ENCODE assay signal across 8 cellular contexts in genomic region chr2:25403120-25403760, GRCh38.
DNase-seq lines count a peak whose midpoint lies in the region; ATAC-seq lines count a peak whose summit lies in the region.
"Not testable (repeated sequence)": the region's sequence is repeated elsewhere in the genome, so short reads cannot be mapped to it uniquely, and the experiment has no call there.

No MANE protein-coding gene starts in this region.

- not testable (repeated sequence) for H3K9me3 Mint-ChIP-seq in CD8-positive, alpha-beta memory T cell; activated T-cell treated with anti-CD3 and anti-CD28 coated beads, Interleukin-2, amount 50 U/mL, for 24 hours; naive thymus-derived CD4-positive, alpha-beta T cell

- H3K27ac Mint-ChIP-seq in CD8-positive, alpha-beta memory T cell, result peak overlapping the region in 4 of 8 donors; percentile 40 to 52 (median 46)
- peak overlapping the region; percentile 44 for H3K27ac Mint-ChIP-seq in activated T-cell treated with anti-CD3 and anti-CD28 coated beads, Interleukin-2, amount 50 U/mL, for 24 hours
- peak overlapping the region in 3 of 9 donors; percentile 5 to 91 (median 71) for H3K27ac Mint-ChIP-seq in naive thymus-derived CD4-positive, alpha-beta T cell

- H3K27me3 Mint-ChIP-seq in CD8-positive, alpha-beta memory T cell; activated T-cell treated with anti-CD3 and anti-CD28 coated beads, Interleukin-2, amount 50 U/mL, for 24 hours; naive thymus-derived CD4-positive, alpha-beta T cell: not testable (repeated sequence)

- H3K4me2 ChIP-seq in Karpas-422 (ENCODE audit: low read depth, low read length, poor library complexity, severe bottlenecking), result peak overlapping the region; percentile 50

- H3K27me3 ChIP-seq in CD8-positive, alpha-beta memory T cell (ENCODE audit: insufficient read depth, low read length, poor library complexity, severe bottlenecking); Karpas-422 (ENCODE audit: low read length); naive thymus-derived CD4-positive, alpha-beta T cell (ENCODE audit: control insufficient read depth in 2 of 2, insufficient read depth in 2 of 2, low read length in 2 of 2): not testable (repeated sequence)

- peaks cover 0 to 13% (median 6%) of the 10 kb centered on the region in 3 donors for H3K36me3 Mint-ChIP-seq in CD8-positive, alpha-beta memory T cell
- H3K36me3 Mint-ChIP-seq in activated T-cell treated with anti-CD3 and anti-CD28 coated beads, Interleukin-2, amount 50 U/mL, for 24 hours (ENCODE audit: low read depth), result not testable (repeated sequence)
- H3K36me3 Mint-ChIP-seq in naive thymus-derived CD4-positive, alpha-beta T cell, result peaks cover 0 to 23% (median 14%) of the 10 kb centered on the region in 5 donors

- not testable (repeated sequence) for H3K9me2 ChIP-seq in Karpas-422 (replicated peaks; ENCODE audit: insufficient read depth, low read length)

- H3K9ac ChIP-seq in Karpas-422 (ENCODE audit: low read length), result peak overlapping the region; percentile 26; the same call in 1 of the 2 replicates

- peak overlapping the region in 5 of 7 donors; percentile 13 to 55 (median 36) for H3K4me3 Mint-ChIP-seq in CD8-positive, alpha-beta memory T cell
- H3K4me3 Mint-ChIP-seq in activated T-cell treated with anti-CD3 and anti-CD28 coated beads, Interleukin-2, amount 50 U/mL, for 24 hours, result not testable (repeated sequence)
- peak overlapping the region in 1 of 10 donors; percentile 73 for H3K4me3 Mint-ChIP-seq in naive thymus-derived CD4-positive, alpha-beta T cell

- not testable (repeated sequence) for H3K79me2 ChIP-seq in Karpas-422 (ENCODE audit: low read length)

- not testable (repeated sequence) for H3K36me3 ChIP-seq in CD8-positive, alpha-beta memory T cell (ENCODE audit: insufficient read depth, low read length); Karpas-422 (ENCODE audit: insufficient read depth, low read length); naive thymus-derived CD4-positive, alpha-beta T cell (ENCODE audit: control insufficient read depth in 2 of 3, insufficient read depth in 3 of 3, low read length in 3 of 3)

- peak; percentile 58 for ATAC-seq in GM18861 (IDR thresholded peaks at IDR 0.05; ENCODE audit: unreplicated experiment)
- ATAC-seq in GM19452 (IDR thresholded peaks at IDR 0.05; ENCODE audit: unreplicated experiment), result peak; percentile 54
- ATAC-seq in HG02610 (IDR thresholded peaks at IDR 0.05; ENCODE audit: unreplicated experiment), result peak; percentile 76
- ATAC-seq in HG03135 (IDR thresholded peaks at IDR 0.05; ENCODE audit: unreplicated experiment), result peak; percentile 69
- peak; percentile 57 for ATAC-seq in naive thymus-derived CD4-positive, alpha-beta T cell

- not testable (repeated sequence) for DNase-seq in CD8-positive, alpha-beta memory T cell; activated T-cell treated with anti-CD3 and anti-CD28 coated beads, Interleukin-2, amount 50 U/mL, for 24 hours; naive thymus-derived CD4-positive, alpha-beta T cell
- DNase-seq in Karpas-422, result peak; percentile 80

- H3K4me3 ChIP-seq in CD8-positive, alpha-beta memory T cell (ENCODE audit: low read length); naive thymus-derived CD4-positive, alpha-beta T cell (ENCODE audit: low read length): not testable (repeated sequence)
- peak overlapping the region; percentile 20; the same call in 1 of the 2 replicates for H3K4me3 ChIP-seq in Karpas-422 (ENCODE audit: low read length)

- H4K20me1 ChIP-seq in Karpas-422 (ENCODE audit: insufficient read depth, low read depth, low read length), result not testable (repeated sequence)

- not testable (repeated sequence) for H3K9me3 ChIP-seq in CD8-positive, alpha-beta memory T cell (ENCODE audit: low read length); Karpas-422 (ENCODE audit: low read length); naive thymus-derived CD4-positive, alpha-beta T cell (ENCODE audit: control insufficient read depth in 2 of 3, low read length in 3 of 3)

- not testable (repeated sequence) for H3K4me1 ChIP-seq in CD8-positive, alpha-beta memory T cell (ENCODE audit: insufficient read depth, low read length); naive thymus-derived CD4-positive, alpha-beta T cell (ENCODE audit: control insufficient read depth in 2 of 2, insufficient read depth in 2 of 2, low read length in 2 of 2)
- H3K4me1 ChIP-seq in Karpas-422 (ENCODE audit: low read length), result peaks cover 71% of the 10 kb centered on the region

- not testable (repeated sequence) for H2AFZ ChIP-seq in Karpas-422 (ENCODE audit: low read length)

- H3K4me1 Mint-ChIP-seq in CD8-positive, alpha-beta memory T cell, result peaks cover 16 to 20% (median 18%) of the 10 kb centered on the region in 3 donors
- H3K4me1 Mint-ChIP-seq in activated T-cell treated with anti-CD3 and anti-CD28 coated beads, Interleukin-2, amount 50 U/mL, for 24 hours (ENCODE audit: low read depth), result peaks cover 20% of the 10 kb centered on the region
- peaks cover 5 to 27% (median 13%) of the 10 kb centered on the region in 7 donors for H3K4me1 Mint-ChIP-seq in naive thymus-derived CD4-positive, alpha-beta T cell

- CTCF ChIA-PET in CD8-positive, alpha-beta memory T cell (lab: Charles Lee), result interaction anchor here (1.7 kb wide), 1 partner anchor 41 kb away, joined by 5 read pairs; no protein-coding TSS in a partner anchor
- CTCF ChIA-PET in naive thymus-derived CD4-positive, alpha-beta T cell (lab: Charles Lee), result not testable (repeated sequence)

- POLR2A ChIA-PET in CD8-positive, alpha-beta memory T cell (lab: Charles Lee); naive thymus-derived CD4-positive, alpha-beta T cell (lab: Charles Lee): not testable (repeated sequence)

- H3K27ac ChIP-seq in CD8-positive, alpha-beta memory T cell (ENCODE audit: low read depth, low read length); naive thymus-derived CD4-positive, alpha-beta T cell (ENCODE audit: low read depth, low read length): not testable (repeated sequence)
- peak overlapping the region; percentile 84 for H3K27ac ChIP-seq in Karpas-422 (ENCODE audit: low read length)

- intact Hi-C loops in naive thymus-derived CD4-positive, alpha-beta T cell (cut with micrococcal nuclease), result loop anchor here in 1 of 2 donors (5.0 kb wide), 1 partner anchor 119 kb away; no protein-coding TSS in a partner anchor
